Comparison of ENCODE assay signal across 9 cellular contexts in the genomic region with DNA sequence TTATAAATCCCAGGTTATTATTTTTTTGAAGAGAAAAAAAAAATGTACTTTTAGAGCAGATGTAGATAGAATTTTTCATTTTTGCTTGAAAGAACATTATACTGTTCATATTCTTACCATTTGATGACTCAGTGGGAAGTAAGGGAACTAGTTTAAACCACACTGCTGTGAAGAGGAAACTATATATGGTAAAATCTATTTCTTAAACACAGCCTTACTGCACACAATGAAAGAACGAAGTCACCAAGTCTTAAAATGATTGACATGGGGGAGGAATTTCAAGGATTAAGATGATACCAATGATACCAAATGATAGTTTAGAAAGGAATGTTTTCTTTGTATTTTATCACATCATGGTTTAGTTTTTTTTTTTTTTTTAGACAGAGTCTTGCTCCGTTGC. TPM values are rescaled to one million over a fixed set of nuclear protein-coding genes. Genes with fewer than 3 reads are reported as not detected.
A peak's percentile ranks its signal among the peaks of the same experiment; 100 is the strongest.
DNase-seq lines count a peak whose midpoint lies in the region; ATAC-seq and TF ChIP-seq lines count a peak whose summit lies in the region.
"Had no signal": no experiment of that assay in that cellular context is flagged by ENCODE, and none has a peak within 500 bp of the region (broad histone marks: within the 10 kb centered on the region; RNA-seq: fewer than 3 reads in every experiment).

No MANE protein-coding gene starts in this region.

- H3K79me1 ChIP-seq in neuronal stem cell (ENCODE audit: low read depth, low read length), result peaks cover 8% of the 10 kb centered on the region

- no peak for TF ChIP-seq RAD21 in SK-N-SH (IDR thresholded peaks at IDR 0.05; ENCODE audit: low read length)

- no peak overlapping the region for H2BK5ac ChIP-seq in neuronal stem cell (ENCODE audit: low read length)

- peaks cover 43% of the 10 kb centered on the region for H3F3A ChIP-seq in SK-N-SH (replicated peaks; ENCODE audit: insufficient read depth)

- no peaks in the 10 kb centered on the region for H3K9me2 ChIP-seq in SK-N-SH

- peak overlapping the region; percentile 55 for H3K4me2 ChIP-seq in SK-N-SH
- no peak overlapping the region for H3K4me2 ChIP-seq in neuronal stem cell (ENCODE audit: insufficient read depth, low read length, poor library complexity, severe bottlenecking)

- no peak overlapping the region for H2BK15ac ChIP-seq in neuronal stem cell (ENCODE audit: low read length)

- H3K9me3 ChIP-seq in SK-N-SH (no peaks in the 10 kb centered on the region), neuronal stem cell (replicated peaks in 1 of 2; ENCODE audit: control insufficient read depth in 2 of 2, insufficient read depth in 1 of 2, low read depth in 1 of 2, low read length in 2 of 2) (no peaks in the 10 kb centered on the region), SJCRH30 (replicated peaks) (no peaks in the 10 kb centered on the region)

- no peak overlapping the region for H2AK5ac ChIP-seq in neuronal stem cell (ENCODE audit: low read depth, low read length)

- no peak for TF ChIP-seq CTCF in SK-N-SH (IDR thresholded peaks at IDR 0.05)

- peaks cover 100% of the 10 kb centered on the region for H3K79me2 ChIP-seq in SK-N-SH (ENCODE audit: insufficient read depth)

- H3K27me3 ChIP-seq in SK-N-SH (ENCODE audit: insufficient read depth), result no peaks in the 10 kb centered on the region
- H3K27me3 ChIP-seq in neuronal stem cell (ENCODE audit: control insufficient read depth in 3 of 3, insufficient read depth in 3 of 3, low read depth in 1 of 3, low read length in 3 of 3), result no peaks in the 10 kb centered on the region
- H3K27me3 ChIP-seq in SJCRH30, result no peaks in the 10 kb centered on the region

- no peak overlapping the region for H3K14ac ChIP-seq in neuronal stem cell (ENCODE audit: low read length)

- H3K23ac ChIP-seq in neuronal stem cell (ENCODE audit: low read depth, low read length, poor library complexity), result no peak overlapping the region

- H3K9ac ChIP-seq in SK-N-SH, result peak overlapping the region; percentile 21; the same call in 1 of the 2 replicates
- no peak overlapping the region for H3K9ac ChIP-seq in neuronal stem cell (ENCODE audit: low read depth, low read length, poor library complexity)

- 65% methylated on average over 2 of the region's 2 CpGs for WGBS in SK-N-SH (ENCODE audit: low lambda C conversion rate)
- no CpG with 5 or more reads among the region's 2 CpGs for WGBS in neuronal stem cell (ENCODE audit: extremely low coverage in 2 of 2, insufficient read length in 2 of 2, insufficient replicate concordance in 1 of 2), 2 donors

- no peak overlapping the region for H4K8ac ChIP-seq in neuronal stem cell (ENCODE audit: low read depth, low read length)

- no peak overlapping the region for H2BK12ac ChIP-seq in neuronal stem cell (ENCODE audit: low read length)

- no peak overlapping the region for H3K4me3 ChIP-seq in SK-N-SH (ENCODE audit: low read depth in 2 of 2, low read length in 1 of 2)
- H3K4me3 ChIP-seq in neuronal stem cell (ENCODE audit: low read length in 2 of 2), result no peak overlapping the region
- H3K4me3 ChIP-seq in SJCRH30, result no peak overlapping the region

- TF ChIP-seq EP300 in SK-N-SH (IDR thresholded peaks at IDR 0.05; ENCODE audit: borderline replicate concordance in 1 of 2, low read depth in 1 of 2, low read length in 1 of 2), result no peak

- DNase-seq in A172 (ENCODE audit: low spot score), result peak; percentile 59
- no peak for DNase-seq in SK-N-SH
- DNase-seq in fibroblast of peridontal ligament (ENCODE audit: extremely low read depth), result peak; percentile 82
- no peak for DNase-seq in NCI-H2227 (lab: John Stamatoyannopoulos, UW; ENCODE audit: unreplicated experiment)
- DNase-seq in neuronal stem cell (ENCODE audit: low spot score), result no peak
- DNase-seq in SJCRH30, result no peak
- no peak for DNase-seq in NK-92 treated with Interleukin-12 subunit alpha and Interleukin-12 subunit beta, amount 100 ng/mL, for 24 hours (lab: John Stamatoyannopoulos, UW)
- DNase-seq: left cardiac atrium had no signal

- peaks cover 84% of the 10 kb centered on the region for H4K20me1 ChIP-seq in SK-N-SH (ENCODE audit: insufficient read depth)

- no peak overlapping the region for H4K91ac ChIP-seq in neuronal stem cell (ENCODE audit: low read depth, low read length, poor library complexity)

- peak overlapping the region; percentile 35 to 80; a peak in 2 of 4 replicates for H3K27ac ChIP-seq in SK-N-SH (ENCODE audit: low read depth in 2 of 2, low read length in 1 of 2)
- H3K27ac ChIP-seq in neuronal stem cell (replicated peaks; ENCODE audit: low read length), result no peak overlapping the region
- no peak overlapping the region for H3K27ac ChIP-seq in SJCRH30

- no peak overlapping the region for H3K18ac ChIP-seq in neuronal stem cell (ENCODE audit: low read length)

- POLR2A ChIA-PET in SK-N-SH (lab: Yijun Ruan, JAX), result no interaction called here

- ATAC-seq in GM21381 (IDR thresholded peaks at IDR 0.05; ENCODE audit: unreplicated experiment), result peak; percentile 36
- ATAC-seq: left cardiac atrium had no signal

- no peak overlapping the region for H3K4ac ChIP-seq in neuronal stem cell (ENCODE audit: low read length)

- CTCF ChIA-PET in SK-N-SH (lab: Yijun Ruan, JAX), result no interaction called here

- H2AFZ ChIP-seq in SK-N-SH (ENCODE audit: low read depth), result no peak overlapping the region
- H2AFZ ChIP-seq in neuronal stem cell (ENCODE audit: low read length), result no peak overlapping the region

- H3K36me3 ChIP-seq in SK-N-SH (replicated peaks in 1 of 2; ENCODE audit: control insufficient read depth in 1 of 2, insufficient read depth in 2 of 2, low read length in 1 of 2), result peaks cover 0 to 57% of the 10 kb centered on the region in 2 experiments
- H3K36me3 ChIP-seq in neuronal stem cell (replicated peaks in 1 of 2; ENCODE audit: control insufficient read depth in 2 of 2, insufficient read depth in 2 of 2, low read length in 2 of 2), result peaks cover 0 to 44% of the 10 kb centered on the region in 2 donors
- H3K36me3 ChIP-seq in SJCRH30, result peaks cover 14% of the 10 kb centered on the region; the same call in 1 of the 2 replicates

- H3K4me1 ChIP-seq in SK-N-SH (ENCODE audit: control insufficient read depth in 1 of 2, insufficient read depth in 2 of 2, low read depth in 1 of 2, low read length in 1 of 2) (peaks cover 7 to 20% of the 10 kb centered on the region in 2 experiments; a peak in 2 of 4 replicates), neuronal stem cell (ENCODE audit: control insufficient read depth in 2 of 2, insufficient read depth in 1 of 2, low read depth in 1 of 2, low read length in 2 of 2) (no peaks in the 10 kb centered on the region), SJCRH30 (peaks cover 7% of the 10 kb centered on the region)

- no peak overlapping the region for H2BK120ac ChIP-seq in neuronal stem cell (ENCODE audit: low read depth, low read length)

TF ChIP-seq in SK-N-SH, 30 proteins besides CTCF, POLR2A, EP300 and RAD21:
- TF ChIP-seq FOSL2 (IDR thresholded peaks at IDR 0.05; ENCODE audit: borderline replicate concordance, low read depth) (peak; percentile 30; the same call in 1 of the 2 replicates), POLR2AphosphoS5 (IDR thresholded peaks at IDR 0.05; ENCODE audit: low read depth, low read length) (no peak)
- TF ChIP-seq, protein P1, sequence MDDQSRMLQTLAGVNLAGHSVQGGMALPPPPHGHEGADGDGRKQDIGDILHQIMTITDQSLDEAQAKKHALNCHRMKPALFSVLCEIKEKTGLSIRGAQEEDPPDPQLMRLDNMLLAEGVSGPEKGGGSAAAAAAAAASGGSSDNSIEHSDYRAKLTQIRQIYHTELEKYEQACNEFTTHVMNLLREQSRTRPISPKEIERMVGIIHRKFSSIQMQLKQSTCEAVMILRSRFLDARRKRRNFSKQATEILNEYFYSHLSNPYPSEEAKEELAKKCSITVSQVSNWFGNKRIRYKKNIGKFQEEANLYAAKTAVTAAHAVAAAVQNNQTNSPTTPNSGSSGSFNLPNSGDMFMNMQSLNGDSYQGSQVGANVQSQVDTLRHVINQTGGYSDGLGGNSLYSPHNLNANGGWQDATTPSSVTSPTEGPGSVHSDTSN (IDR thresholded peaks at IDR 0.05), result peak; percentile 74

RNA-seq across cellular contexts. Expression of gene ACTR2, which starts 5.0 kb away (rescaled TPM):
- 93.3 and 103 TPM in 2 replicates for total RNA-seq in A172 (2014; rRNA removed; shearing (Covaris generic))
- 53.0 and 72.7 TPM in 2 replicates for polyA plus RNA-seq in SK-N-SH (2012; rRNA removed)
- 95.7 and 114 TPM in 2 replicates for polyA plus RNA-seq in SK-N-SH (2012; cell fraction: cytosol; rRNA removed)
- 11.7 and 27.7 TPM in 2 replicates for polyA plus RNA-seq in SK-N-SH (2012; cell fraction: nucleus; rRNA removed)
- 106 TPM for polyA plus RNA-seq in neuronal stem cell (2013, experiment 1 of 2)
- polyA plus RNA-seq in neuronal stem cell (2013, experiment 2 of 2), result 106 TPM
- total RNA-seq in SJCRH30 (2014; rRNA removed; shearing (Covaris generic)), result 109 and 122 TPM in 2 replicates

Comparison
In these comparisons a context has a peak if more than half of its experiments do, and no peak if none do; other contexts are left out.
1. DNase-seq: peak in A172 (single experiment) and fibroblast of peridontal ligament (single experiment); none in SK-N-SH (single experiment), NCI-H2227 (single experiment), neuronal stem cell (single experiment), SJCRH30 (0 of 2) and NK-92 treated with Interleukin-12 subunit alpha and Interleukin-12 subunit beta, amount 100 ng/mL, for 24 hours (single experiment).
2. H3K27ac ChIP-seq: peak in SK-N-SH (2 of 2); none in neuronal stem cell (single experiment) and SJCRH30 (single experiment).